ENCODE assay signal across 21 cellular contexts in the genomic region with DNA sequence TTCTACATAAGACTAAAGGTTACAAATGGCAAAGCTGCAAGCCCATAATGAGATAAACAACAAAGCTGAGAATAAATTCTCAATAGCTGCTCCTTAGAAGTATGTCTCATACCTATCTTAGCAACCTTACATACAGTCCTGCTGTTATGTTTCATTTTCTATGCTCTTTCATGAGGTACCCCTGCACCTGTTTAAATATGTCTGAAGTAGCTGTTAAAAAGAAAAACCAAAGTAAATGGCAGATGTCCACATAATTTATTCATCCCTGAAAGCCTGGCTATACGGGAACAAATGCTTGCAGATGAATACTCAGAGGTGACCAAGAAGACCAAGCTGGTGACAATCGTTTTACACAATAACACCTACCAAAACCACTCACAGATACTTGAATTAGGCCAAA. TPM values are rescaled to one million over a fixed set of nuclear protein-coding genes. Genes with fewer than 3 reads are reported as not detected.
DNase-seq lines count a peak whose midpoint lies in the region; FAIRE-seq and TF ChIP-seq lines count a peak whose summit lies in the region.
"Had no signal": no experiment of that assay in that cellular context is flagged by ENCODE, and none has a peak within 500 bp of the region (broad histone marks: within the 10 kb centered on the region; RNA-seq: fewer than 3 reads in every experiment).

No MANE protein-coding gene starts in this region.

- no peak overlapping the region for H3K27ac Mint-ChIP-seq in progenitor cell of endocrine pancreas
- H3K27ac Mint-ChIP-seq: activated CD4-positive, alpha-beta T cell treated with anti-CD3 and anti-CD28 coated beads, Interleukin-2, amount 10 ng/mL, durations not matched to agents 7 days and 5 days had no signal

- H3K9me3 Mint-ChIP-seq in progenitor cell of endocrine pancreas (ENCODE audit: low read depth), result peaks cover 3% of the 10 kb centered on the region
- H3K9me3 Mint-ChIP-seq: activated CD4-positive, alpha-beta T cell treated with anti-CD3 and anti-CD28 coated beads, Interleukin-2, amount 10 ng/mL, durations not matched to agents 7 days and 5 days; effector memory CD8-positive, alpha-beta T cell; neural crest cell had no signal

- DNase-seq in NCI-H510A treated with DMSO at 0.1 percent for 48 hours (lab: John Stamatoyannopoulos, UW) (peak; percentile 45), NCI-H510A (lab: John Stamatoyannopoulos, UW) (no peak), NCI-H128 (lab: John Stamatoyannopoulos, UW; ENCODE audit: unreplicated experiment) (peak; percentile 3), NCI-H345 treated with DMSO at 0.1 percent for 48 hours (lab: John Stamatoyannopoulos, UW; ENCODE audit: unreplicated experiment) (peak; percentile 53), progenitor cell of endocrine pancreas (ENCODE audit: low spot score, unreplicated experiment) (no peak), head of caudate nucleus (no peak), NK-92 (lab: John Stamatoyannopoulos, UW; ENCODE audit: unreplicated experiment) (no peak)
- DNase-seq: activated CD4-positive, alpha-beta T cell treated with anti-CD3 and anti-CD28 coated beads, Interleukin-2, amount 10 ng/mL, durations not matched to agents 7 days and 5 days; activated naive CD4-positive, alpha-beta T cell; adrenal gland; BE2C; colonic mucosa; COR-L47; effector memory CD8-positive, alpha-beta T cell; islet precursor cell; lower lobe of right lung; WERI-Rb-1 had no signal

- H3K4me1 Mint-ChIP-seq in progenitor cell of endocrine pancreas (ENCODE audit: low read depth), result no peaks in the 10 kb centered on the region

- no peak for TF ChIP-seq CTCF in progenitor cell of endocrine pancreas (IDR thresholded peaks at IDR 0.05; ENCODE audit: unreplicated experiment)

- H3K4me3 Mint-ChIP-seq in progenitor cell of endocrine pancreas (ENCODE audit: low read depth), result no peak overlapping the region
- H3K4me3 Mint-ChIP-seq: activated CD4-positive, alpha-beta T cell treated with anti-CD3 and anti-CD28 coated beads, Interleukin-2, amount 10 ng/mL, durations not matched to agents 7 days and 5 days; effector memory CD8-positive, alpha-beta T cell; neural crest cell had no signal

- intact Hi-C loops in head of caudate nucleus (cut with DNase I), result no loop called here

- peaks cover 30% of the 10 kb centered on the region for H3K36me3 Mint-ChIP-seq in progenitor cell of endocrine pancreas (ENCODE audit: insufficient read depth)

- no peaks in the 10 kb centered on the region for H3K27me3 Mint-ChIP-seq in progenitor cell of endocrine pancreas
- H3K27me3 Mint-ChIP-seq: activated CD4-positive, alpha-beta T cell treated with anti-CD3 and anti-CD28 coated beads, Interleukin-2, amount 10 ng/mL, durations not matched to agents 7 days and 5 days; effector memory CD8-positive, alpha-beta T cell had no signal

- FAIRE-seq in islet of Langerhans (lab: Jason Lieb, UNC), result peak; percentile 45
- FAIRE-seq: A204.1, frontal cortex had no signal

RNA-seq across cellular contexts. Expression of a gene that starts 22.5 kb away (rescaled TPM):
- total RNA-seq in progenitor cell of endocrine pancreas, result 83.6 and 96.4 TPM in 2 replicates

Comparison
In these comparisons a context has a peak if more than half of its experiments do, and no peak if none do; other contexts are left out.
1. DNase-seq: peak in NCI-H510A treated with DMSO at 0.1 percent for 48 hours (single experiment), NCI-H128 (single experiment) and NCI-H345 treated with DMSO at 0.1 percent for 48 hours (single experiment); none in NCI-H510A (single experiment), progenitor cell of endocrine pancreas (single experiment), head of caudate nucleus (0 of 42) and NK-92 (single experiment).